In the genomic region with DNA sequence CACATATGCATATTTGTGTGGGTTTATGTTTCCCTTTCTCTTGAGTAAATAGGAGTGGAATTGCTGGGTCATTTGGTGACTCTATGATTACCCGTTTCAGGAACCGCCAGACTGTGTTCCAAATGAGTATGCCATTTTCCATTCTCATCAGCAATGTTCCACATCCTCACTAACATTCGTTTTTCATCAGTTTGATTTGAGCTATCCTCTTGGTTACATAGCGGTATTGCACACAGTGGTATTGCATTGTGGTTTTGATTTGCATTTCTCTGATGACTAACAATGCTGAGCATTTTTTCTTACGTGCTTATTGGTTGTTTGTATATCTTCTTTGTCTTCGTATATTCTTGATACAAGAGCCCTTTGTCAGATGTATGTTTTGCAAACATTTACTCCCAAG, we compare ENCODE assay signal across 20 cellular contexts.
"Had no signal": no experiment of that assay in that cellular context is flagged by ENCODE, and none has a peak within 500 bp of the region (broad histone marks: within the 10 kb centered on the region; RNA-seq: fewer than 3 reads in every experiment).

No MANE protein-coding gene starts in this region.

- H3K4me3 ChIP-seq: neural progenitor cell had no signal

- H3K9ac ChIP-seq: neural progenitor cell had no signal

- H2AFZ ChIP-seq: neural progenitor cell had no signal

- H3K27ac Mint-ChIP-seq: activated naive CD4-positive, alpha-beta T cell treated with anti-CD3 and anti-CD28 coated beads, Interleukin-2, amount 50 U/mL, for 24 hours; brain; dendritic cell treated with granulocyte-macrophage colony-stimulating factor and Interleukin-4, amounts not matched to agents 40 ng/mL and 50 ng/mL, for 4 days; naive thymus-derived CD4-positive, alpha-beta T cell; neural progenitor cell; progenitor cell of endocrine pancreas had no signal

- H3K4me3 Mint-ChIP-seq: activated naive CD4-positive, alpha-beta T cell treated with anti-CD3 and anti-CD28 coated beads, Interleukin-2, amount 50 U/mL, for 24 hours; brain; central memory CD8-positive, alpha-beta T cell; dendritic cell treated with granulocyte-macrophage colony-stimulating factor and Interleukin-4, amounts not matched to agents 40 ng/mL and 50 ng/mL, for 4 days; naive thymus-derived CD4-positive, alpha-beta T cell; neural progenitor cell had no signal

- H3K4me2 ChIP-seq: neural progenitor cell had no signal

- H3K27me3 Mint-ChIP-seq: activated naive CD4-positive, alpha-beta T cell treated with anti-CD3 and anti-CD28 coated beads, Interleukin-2, amount 50 U/mL, for 24 hours; central memory CD8-positive, alpha-beta T cell; dendritic cell treated with granulocyte-macrophage colony-stimulating factor and Interleukin-4, amounts not matched to agents 40 ng/mL and 50 ng/mL, for 4 days; naive thymus-derived CD4-positive, alpha-beta T cell; progenitor cell of endocrine pancreas had no signal

- DNase-seq: activated CD4-positive, alpha-beta T cell treated with anti-CD3 and anti-CD28 coated beads, Interleukin-2, amount 50 U/mL, for 1 hour; activated CD4-positive, CD25-positive, alpha-beta regulatory T cell treated with anti-CD3 and anti-CD28 coated beads, Interleukin-2, amount 50 U/mL, for 72 hours; activated CD8-positive, alpha-beta memory T cell treated with anti-CD3 and anti-CD28 coated beads for 24 hours; activated CD8-positive, alpha-beta memory T cell treated with anti-CD3 and anti-CD28 coated beads, Interleukin-2, amount 50 U/mL, for 48 hours; activated gamma-delta T cell; effector CD8-positive, alpha-beta T cell; mesenchymal stem cell; naive thymus-derived CD4-positive, alpha-beta T cell; stimulated activated CD4-positive, alpha-beta T cell treated with anti-CD3 and anti-CD28 coated beads, Interleukin-12 subunit alpha, Interleukin-12 subunit beta, amount 100 ng/mL, for 4 hours; stimulated activated CD4-positive, alpha-beta T cell treated with anti-CD3 and anti-CD28 coated beads, Interleukin-1b, Interleukin-23, amount 100 ng/mL, for 48 hours; stimulated activated CD8-positive, alpha-beta memory T cell treated with anti-CD3 and anti-CD28 coated beads, Interleukin-4, amount 100 ng/mL, for 48 hours; stimulated activated naive CD4-positive, alpha-beta T cell had no signal

- H3K27me3 ChIP-seq: neural progenitor cell had no signal

- H3K27ac ChIP-seq: neural progenitor cell, VCaP had no signal

- H3K36me3 Mint-ChIP-seq: activated naive CD4-positive, alpha-beta T cell treated with anti-CD3 and anti-CD28 coated beads, Interleukin-2, amount 50 U/mL, for 24 hours; brain; naive thymus-derived CD4-positive, alpha-beta T cell had no signal

- ATAC-seq: esophagus mucosa; naive thymus-derived CD4-positive, alpha-beta T cell had no signal

- H3K9me3 Mint-ChIP-seq: dendritic cell treated with granulocyte-macrophage colony-stimulating factor and Interleukin-4, amounts not matched to agents 40 ng/mL and 50 ng/mL, for 4 days had no signal

- H3K36me3 ChIP-seq: neural progenitor cell had no signal

- H3K4me1 Mint-ChIP-seq: activated naive CD4-positive, alpha-beta T cell treated with anti-CD3 and anti-CD28 coated beads, Interleukin-2, amount 50 U/mL, for 24 hours; brain; central memory CD8-positive, alpha-beta T cell; naive thymus-derived CD4-positive, alpha-beta T cell; neural progenitor cell had no signal

- H3K4me1 ChIP-seq: neural progenitor cell had no signal
